Comparison of ENCODE assay signal across 19 cellular contexts in genomic region chr19:11194173-11194572, GRCh38. TPM values are rescaled to one million over a fixed set of nuclear protein-coding genes. Genes with fewer than 3 reads are reported as not detected.
A peak's percentile ranks its signal among the peaks of the same experiment; 100 is the strongest.
DNase-seq lines count a peak whose midpoint lies in the region; ATAC-seq and TF ChIP-seq lines count a peak whose summit lies in the region.
"Had no signal": no experiment of that assay in that cellular context is flagged by ENCODE, and none has a peak within 500 bp of the region (broad histone marks: within the 10 kb centered on the region; RNA-seq: fewer than 3 reads in every experiment).

No MANE protein-coding gene starts in this region.

- H3K18ac ChIP-seq in trophoblast cell (ENCODE audit: low read length): no peak overlapping the region

- H2BK12ac ChIP-seq in trophoblast cell (ENCODE audit: low read length): no peak overlapping the region

- H3K14ac ChIP-seq in trophoblast cell (ENCODE audit: low read length): no peak overlapping the region

- H3K4me1 ChIP-seq in OCI-LY1 (ENCODE audit: insufficient read depth, low read length, severe bottlenecking) (peaks cover 81% of the 10 kb centered on the region), muscle layer of colon (ENCODE audit: insufficient read depth, low read length) (peaks cover 74% of the 10 kb centered on the region), thyroid gland (peaks cover 37 to 70% of the 10 kb centered on the region in 2 donors), trophoblast cell (ENCODE audit: control insufficient read depth in 1 of 2, insufficient read depth in 2 of 2, low read length in 2 of 2) (peaks cover 2 to 9% of the 10 kb centered on the region in 2 experiments)

- TF ChIP-seq CTCF in OCI-LY1 (IDR thresholded peaks at IDR 0.05; ENCODE audit: low read length) (no peak), coronary artery (IDR thresholded peaks at IDR 0.05) (no peak), thyroid gland (IDR thresholded peaks at IDR 0.05) (no peak)

- H4K12ac ChIP-seq in trophoblast cell (ENCODE audit: low read depth, low read length): no peak overlapping the region

- intact Hi-C loops in thyroid gland (cut with DNase I): no loop called here

- no peak overlapping the region for H4K8ac ChIP-seq in trophoblast cell (ENCODE audit: low read depth, low read length)

- H3K79me1 ChIP-seq in trophoblast cell (ENCODE audit: low read length): peaks cover 7% of the 10 kb centered on the region

- WGBS in thyroid gland, 2 donors: 76 to 91% methylated on average over 6 to 8 of the region's 8 CpGs
- WGBS in trophoblast cell (ENCODE audit: extremely low coverage, insufficient coverage, insufficient read length): no CpG with 5 or more reads among the region's 8 CpGs

- H3K79me2 ChIP-seq in OCI-LY1 (ENCODE audit: insufficient read depth, low read length): no peaks in the 10 kb centered on the region
- H3K79me2 ChIP-seq in trophoblast cell (ENCODE audit: control insufficient read depth, insufficient read depth, low read length, poor library complexity): peaks cover 5% of the 10 kb centered on the region
- H3K79me2 ChIP-seq: parathyroid adenoma had no signal

- H3K4me3 ChIP-seq in OCI-LY1 (ENCODE audit: low read depth, low read length, poor library complexity, severe bottlenecking) (peak overlapping the region; percentile 97), coronary artery (peak overlapping the region; percentile 99), muscle layer of colon (ENCODE audit: low read depth in 1 of 2, low read length in 2 of 2) (peak overlapping the region in 1 of 2 donors; percentile 97), thyroid gland (replicated peaks in 1 of 3) (no peak overlapping the region), trophoblast cell (ENCODE audit: low read depth, low read length) (no peak overlapping the region)
- H3K4me3 ChIP-seq: GM23338 had no signal

- DNase-seq in coronary artery (ENCODE audit: low spot score): no peak
- DNase-seq in thyroid gland: no peak
- DNase-seq in trophoblast cell: no peak
- DNase-seq in NOMO-1 treated with dmso at 0.1 percent for 144 hours (lab: John Stamatoyannopoulos, UW; ENCODE audit: unreplicated experiment): no peak
- DNase-seq: midbrain; NCI-H1105; NCI-H446; stimulated activated CD4-positive, alpha-beta T cell treated with anti-CD3 and anti-CD28 coated beads, Interleukin-1b, Interleukin-23, amount 100 ng/mL, for 48 hours had no signal

- H4K20me1 ChIP-seq in OCI-LY1 (ENCODE audit: insufficient read depth, low read length): no peaks in the 10 kb centered on the region

- H3K9ac ChIP-seq in OCI-LY1 (ENCODE audit: low read length) (no peak overlapping the region), muscle layer of colon (ENCODE audit: low read length) (peak overlapping the region; percentile 41), trophoblast cell (ENCODE audit: low read length) (no peak overlapping the region)
- H3K9ac ChIP-seq: parathyroid adenoma had no signal

- H3K27me3 ChIP-seq in OCI-LY1 (ENCODE audit: insufficient read depth, low read length): no peaks in the 10 kb centered on the region
- H3K27me3 ChIP-seq in muscle layer of colon (ENCODE audit: control insufficient read depth in 1 of 2, insufficient read depth in 2 of 2, low read length in 2 of 2): no peaks in the 10 kb centered on the region
- no peaks in the 10 kb centered on the region for H3K27me3 ChIP-seq in thyroid gland
- no peaks in the 10 kb centered on the region for H3K27me3 ChIP-seq in trophoblast cell (ENCODE audit: insufficient read depth, low read length)

- no peak overlapping the region for H3K4ac ChIP-seq in trophoblast cell (ENCODE audit: low read depth, low read length)

- no peak overlapping the region for H2BK5ac ChIP-seq in trophoblast cell (ENCODE audit: low read depth, low read length, poor library complexity)

- no peak overlapping the region for H2AK5ac ChIP-seq in trophoblast cell (ENCODE audit: low read length)

- TF ChIP-seq POLR2A in thyroid gland (IDR thresholded peaks at IDR 0.05): no peak

- H4K91ac ChIP-seq in trophoblast cell (ENCODE audit: low read depth, low read length): no peak overlapping the region

- peak overlapping the region; percentile 98; the same call in 1 of the 2 replicates for H3K4me2 ChIP-seq in OCI-LY1 (ENCODE audit: low read length)
- H3K4me2 ChIP-seq in trophoblast cell (ENCODE audit: low read length): no peak overlapping the region
- H3K4me2 ChIP-seq: GM23338 had no signal

- ATAC-seq in GM18907 (IDR thresholded peaks at IDR 0.05; ENCODE audit: unreplicated experiment) (no peak), GM21381 (IDR thresholded peaks at IDR 0.05; ENCODE audit: unreplicated experiment) (no peak)
- ATAC-seq: activated CD4-positive, CD25-positive, alpha-beta regulatory T cell treated with anti-CD3 and anti-CD28 coated beads, Interleukin-2, amount 50 U/mL, for 24 hours; activated naive CD4-positive, alpha-beta T cell treated with anti-CD3 and anti-CD28 coated beads, Interleukin-2, amount 50 U/mL, for 72 hours; esophagus mucosa; GM23338 had no signal

- H3K9me3 ChIP-seq in OCI-LY1 (ENCODE audit: low read length): no peaks in the 10 kb centered on the region
- no peaks in the 10 kb centered on the region for H3K9me3 ChIP-seq in muscle layer of colon (ENCODE audit: low read length)
- H3K9me3 ChIP-seq in thyroid gland: no peaks in the 10 kb centered on the region
- H3K9me3 ChIP-seq in trophoblast cell (ENCODE audit: insufficient read depth, low read depth, low read length): peaks cover 2% of the 10 kb centered on the region

- H3K27ac ChIP-seq in OCI-LY1 (ENCODE audit: low read depth, low read length, poor library complexity, severe bottlenecking) (peak overlapping the region; percentile 86), coronary artery (peak overlapping the region; percentile 87 to 100), muscle layer of colon (ENCODE audit: low read depth, low read length) (peak overlapping the region; percentile 92), thyroid gland (peak overlapping the region; percentile 39 to 90 (median 78)), trophoblast cell (ENCODE audit: low read depth, low read length) (no peak overlapping the region)
- H3K27ac ChIP-seq: parathyroid adenoma had no signal

- H2BK120ac ChIP-seq in trophoblast cell (ENCODE audit: insufficient read depth, low read length, poor library complexity): no peak overlapping the region

- H3K36me3 ChIP-seq in OCI-LY1 (ENCODE audit: insufficient read depth, low read length): peaks cover 38% of the 10 kb centered on the region
- peaks cover 32% of the 10 kb centered on the region for H3K36me3 ChIP-seq in muscle layer of colon (ENCODE audit: insufficient read depth, low read length)
- peaks cover 14 to 18% of the 10 kb centered on the region in 2 donors for H3K36me3 ChIP-seq in thyroid gland
- H3K36me3 ChIP-seq in trophoblast cell (ENCODE audit: control insufficient read depth in 1 of 2, insufficient read depth in 2 of 2, low read length in 2 of 2): peaks cover 15 to 24% of the 10 kb centered on the region in 2 experiments

- no peaks in the 10 kb centered on the region for H3F3A ChIP-seq in OCI-LY1 (ENCODE audit: insufficient read depth, low read length)

- H3K9me2 ChIP-seq in OCI-LY1 (ENCODE audit: low read depth, low read length): no peaks in the 10 kb centered on the region

- no peak overlapping the region for H3K23ac ChIP-seq in trophoblast cell (ENCODE audit: low read length)

- H2AFZ ChIP-seq in OCI-LY1 (ENCODE audit: low read length): no peak overlapping the region
- no peak overlapping the region for H2AFZ ChIP-seq in trophoblast cell (ENCODE audit: insufficient read depth, low read length, poor library complexity)
- H2AFZ ChIP-seq: GM23338, parathyroid adenoma had no signal

RNA-seq across cellular contexts. Expression of gene KANK2, which starts 3.2 kb away (rescaled TPM):
- total RNA-seq in thyroid gland: 100 to 1,000 TPM; 177 to 241 (median 222) TPM
- 35.1 and 36.6 TPM in 2 replicates for polyA plus RNA-seq in trophoblast cell (2013)

RNA-seq across cellular contexts. Expression of gene SPC24, which starts 38.6 kb away (rescaled TPM):
- total RNA-seq in thyroid gland: 1 to 10 TPM in 1 of 4 donors, under 1 TPM in 2, not detected in 1; 0.24 to 1.1 (median 0.78) TPM
- polyA plus RNA-seq in trophoblast cell (2013): 9.0 and 11.0 TPM in 2 replicates

RNA-seq across cellular contexts. Expression of gene ANGPTL8, which starts 45.2 kb away (rescaled TPM):
- total RNA-seq in thyroid gland: 1 to 10 TPM in 1 of 4 donors, not detected in 3; 3.4 TPM
- not detected in 2 replicates for polyA plus RNA-seq in trophoblast cell (2013)
- total RNA-seq: activated naive CD4-positive, alpha-beta T cell treated with anti-CD3 and anti-CD28 coated beads, Interleukin-2, amount 50 U/mL, for 72 hours; esophagus mucosa; G401; GM23338; T-helper 1 cell treated with Interleukin-12 subunit alpha and Interleukin-12 subunit beta and Interleukin-4 antibody, amounts not matched to agents 30 ng/mL and 1 ng/mL, for 36 hours had no signal
- polyA plus RNA-seq: GM23338 had no signal

Comparison
In these comparisons a context has a peak if more than half of its experiments do, and no peak if none do; other contexts are left out.
1. H3K4me3 ChIP-seq: peak in OCI-LY1 (single experiment) and coronary artery (single experiment); none in thyroid gland (0 of 3) and trophoblast cell (single experiment).